Comparison of ENCODE assay signal across 12 cellular contexts in genomic region chr10:44947356-44948152, GRCh38. TPM values are rescaled to one million over a fixed set of nuclear protein-coding genes. Genes with fewer than 3 reads are reported as not detected.
DNase-seq lines count a peak whose midpoint lies in the region; ATAC-seq and TF ChIP-seq lines count a peak whose summit lies in the region.
"Had no signal": no experiment of that assay in that cellular context is flagged by ENCODE, and none has a peak within 500 bp of the region (broad histone marks: within the 10 kb centered on the region; RNA-seq: fewer than 3 reads in every experiment).

No MANE protein-coding gene starts in this region.

- H3K4me3 Mint-ChIP-seq in activated CD8-positive, alpha-beta T cell treated with anti-CD3 and anti-CD28 coated beads for 36 hours: no peak overlapping the region

- H3K23ac ChIP-seq in neuronal stem cell (ENCODE audit: low read depth, low read length, poor library complexity): no peak overlapping the region

- ATAC-seq in GM18868 (IDR thresholded peaks at IDR 0.05; ENCODE audit: unreplicated experiment) (peak; percentile 65), GM21786 (IDR thresholded peaks at IDR 0.05; ENCODE audit: unreplicated experiment) (peak; percentile 60)
- no peak for ATAC-seq in activated CD8-positive, alpha-beta T cell treated with anti-CD3 and anti-CD28 coated beads for 36 hours
- ATAC-seq: foreskin keratinocyte had no signal

- DNase-seq in LHCN-M2 (ENCODE audit: low read depth): peak; percentile 80
- no peak for DNase-seq in neuronal stem cell (ENCODE audit: low spot score)
- no peak for DNase-seq in RPMI8226
- no peak for DNase-seq in activated CD8-positive, alpha-beta T cell treated with anti-CD3 and anti-CD28 coated beads for 36 hours
- DNase-seq in NCI-H146 (lab: John Stamatoyannopoulos, UW): no peak
- no peak for DNase-seq in activated effector memory CD4-positive, alpha-beta T cell treated with Interleukin-2 at 50 U/mL for 16 hours
- DNase-seq: MM.1S had no signal

- peaks cover 0 to 3% of the 10 kb centered on the region in 2 donors for H3K9me3 ChIP-seq in neuronal stem cell (replicated peaks in 1 of 2; ENCODE audit: control insufficient read depth in 2 of 2, insufficient read depth in 1 of 2, low read depth in 1 of 2, low read length in 2 of 2)

- H3K9me3 Mint-ChIP-seq in activated CD8-positive, alpha-beta T cell treated with anti-CD3 and anti-CD28 coated beads for 36 hours: peaks cover 15% of the 10 kb centered on the region

- no peak overlapping the region for H3K4ac ChIP-seq in neuronal stem cell (ENCODE audit: low read length)

- H3K36me3 ChIP-seq in neuronal stem cell (replicated peaks in 1 of 2; ENCODE audit: control insufficient read depth in 2 of 2, insufficient read depth in 2 of 2, low read length in 2 of 2): no peaks in the 10 kb centered on the region

- CTCF ChIA-PET in activated CD8-positive, alpha-beta T cell treated with anti-CD3 and anti-CD28 coated beads for 36 hours (lab: Charles Lee): interaction anchor here (1.9 to 3.3 kb wide), 2 partner anchors 15 to 19 kb away, joined by 9 to 20 read pairs; no protein-coding TSS in a partner anchor

- POLR2A ChIA-PET in activated CD8-positive, alpha-beta T cell treated with anti-CD3 and anti-CD28 coated beads for 36 hours (lab: Charles Lee): no interaction called here

- intact Hi-C loops in activated CD8-positive, alpha-beta T cell treated with anti-CD3 and anti-CD28 coated beads for 36 hours (cut with micrococcal nuclease): no loop called here

- no peak overlapping the region for H2AFZ ChIP-seq in neuronal stem cell (ENCODE audit: low read length)

- H4K91ac ChIP-seq in neuronal stem cell (ENCODE audit: low read depth, low read length, poor library complexity): no peak overlapping the region

- no CpG with 5 or more reads among the region's 6 CpGs for WGBS in neuronal stem cell (ENCODE audit: extremely low coverage in 2 of 2, insufficient read length in 2 of 2, insufficient replicate concordance in 1 of 2), 2 donors

- TF ChIP-seq CTCF in activated CD8-positive, alpha-beta T cell treated with anti-CD3 and anti-CD28 coated beads for 36 hours (IDR thresholded peaks at IDR 0.05): no peak

- H4K8ac ChIP-seq in neuronal stem cell (ENCODE audit: low read depth, low read length): no peak overlapping the region

- H2BK5ac ChIP-seq in neuronal stem cell (ENCODE audit: low read length): no peak overlapping the region

- H3K18ac ChIP-seq in neuronal stem cell (ENCODE audit: low read length): peak overlapping the region; percentile 62

- peaks cover under 1 to 5% of the 10 kb centered on the region in 2 donors for H3K4me1 ChIP-seq in neuronal stem cell (ENCODE audit: control insufficient read depth in 2 of 2, insufficient read depth in 1 of 2, low read depth in 1 of 2, low read length in 2 of 2)
- H3K4me1 ChIP-seq: foreskin keratinocyte had no signal

- no peaks in the 10 kb centered on the region for H3K79me1 ChIP-seq in neuronal stem cell (ENCODE audit: low read depth, low read length)

- no peak overlapping the region for H2BK120ac ChIP-seq in neuronal stem cell (ENCODE audit: low read depth, low read length)

- H3K27ac Mint-ChIP-seq in activated CD8-positive, alpha-beta T cell treated with anti-CD3 and anti-CD28 coated beads for 36 hours: no peak overlapping the region
- H3K27ac Mint-ChIP-seq: progenitor cell of endocrine pancreas had no signal

- no peak overlapping the region for H3K4me2 ChIP-seq in neuronal stem cell (ENCODE audit: insufficient read depth, low read length, poor library complexity, severe bottlenecking)

- no peak overlapping the region for H3K27ac ChIP-seq in neuronal stem cell (replicated peaks; ENCODE audit: low read length)
- H3K27ac ChIP-seq: foreskin keratinocyte, SK-N-MC had no signal

- no peak overlapping the region for H3K14ac ChIP-seq in neuronal stem cell (ENCODE audit: low read length)

- H3K9ac ChIP-seq in neuronal stem cell (ENCODE audit: low read depth, low read length, poor library complexity): peak overlapping the region; percentile 55

- no peaks in the 10 kb centered on the region for H3K36me3 Mint-ChIP-seq in activated CD8-positive, alpha-beta T cell treated with anti-CD3 and anti-CD28 coated beads for 36 hours (ENCODE audit: low read depth)

- no peaks in the 10 kb centered on the region for H3K27me3 ChIP-seq in neuronal stem cell (ENCODE audit: control insufficient read depth in 3 of 3, insufficient read depth in 3 of 3, low read depth in 1 of 3, low read length in 3 of 3)

- H2AK5ac ChIP-seq in neuronal stem cell (ENCODE audit: low read depth, low read length): no peak overlapping the region

- H2BK12ac ChIP-seq in neuronal stem cell (ENCODE audit: low read length): no peak overlapping the region

- H2BK15ac ChIP-seq in neuronal stem cell (ENCODE audit: low read length): no peak overlapping the region

- H3K4me3 ChIP-seq in neuronal stem cell (ENCODE audit: low read length in 2 of 2): no peak overlapping the region
- H3K4me3 ChIP-seq: SK-N-MC had no signal

- H3K27me3 Mint-ChIP-seq in activated CD8-positive, alpha-beta T cell treated with anti-CD3 and anti-CD28 coated beads for 36 hours: peaks cover 9% of the 10 kb centered on the region
- H3K27me3 Mint-ChIP-seq: progenitor cell of endocrine pancreas had no signal

- H3K4me1 Mint-ChIP-seq in activated CD8-positive, alpha-beta T cell treated with anti-CD3 and anti-CD28 coated beads for 36 hours (ENCODE audit: low read depth): peaks cover 4% of the 10 kb centered on the region

RNA-seq across cellular contexts. Expression of gene RASSF4, which starts 12.0 kb away (rescaled TPM):
- 16.9 and 29.5 TPM in 2 replicates for total RNA-seq in LHCN-M2 (2014; rRNA removed)
- polyA plus RNA-seq in LHCN-M2 (2012): 14.2 TPM
- polyA plus RNA-seq in neuronal stem cell (2013, experiment 1 of 2): 13.0 TPM
- polyA plus RNA-seq in neuronal stem cell (2013, experiment 2 of 2): 13.1 TPM
- 1 to 10 TPM; 1.8 to 1.9 TPM for total RNA-seq in activated CD8-positive, alpha-beta T cell treated with anti-CD3 and anti-CD28 coated beads for 36 hours

RNA-seq across cellular contexts. Expression of gene DEPP1, which starts 31.1 kb away (rescaled TPM):
- 4.6 and 10.0 TPM in 2 replicates for total RNA-seq in LHCN-M2 (2014; rRNA removed)
- polyA plus RNA-seq in LHCN-M2 (2012): 11.8 TPM
- polyA plus RNA-seq in neuronal stem cell (2013, experiment 1 of 2): 0.22 TPM
- polyA plus RNA-seq in neuronal stem cell (2013, experiment 2 of 2): 0.26 TPM
- total RNA-seq in activated CD8-positive, alpha-beta T cell treated with anti-CD3 and anti-CD28 coated beads for 36 hours: under 1 TPM; 0.16 to 0.27 TPM

RNA-seq across cellular contexts. Expression of gene TMEM72, which starts 36.4 kb away (rescaled TPM):
- not detected in 2 replicates for total RNA-seq in LHCN-M2 (2014; rRNA removed)
- polyA plus RNA-seq in LHCN-M2 (2012): not detected
- not detected for polyA plus RNA-seq in neuronal stem cell (2013, experiment 1 of 2)
- 0.03 TPM for polyA plus RNA-seq in neuronal stem cell (2013, experiment 2 of 2)
- not detected for total RNA-seq in activated CD8-positive, alpha-beta T cell treated with anti-CD3 and anti-CD28 coated beads for 36 hours
- total RNA-seq: foreskin keratinocyte had no signal
- polyA plus RNA-seq: foreskin keratinocyte had no signal

RNA-seq across cellular contexts. Expression of gene ZNF22, which starts 53.2 kb away (rescaled TPM):
- total RNA-seq in LHCN-M2 (2014; rRNA removed): 21.8 and 23.5 TPM in 2 replicates
- polyA plus RNA-seq in LHCN-M2 (2012): 9.4 TPM
- 65.4 TPM for polyA plus RNA-seq in neuronal stem cell (2013, experiment 1 of 2)
- polyA plus RNA-seq in neuronal stem cell (2013, experiment 2 of 2): 66.3 TPM
- total RNA-seq in activated CD8-positive, alpha-beta T cell treated with anti-CD3 and anti-CD28 coated beads for 36 hours: 10 to 100 TPM; 34.4 to 37.6 TPM
